In the genomic region with DNA sequence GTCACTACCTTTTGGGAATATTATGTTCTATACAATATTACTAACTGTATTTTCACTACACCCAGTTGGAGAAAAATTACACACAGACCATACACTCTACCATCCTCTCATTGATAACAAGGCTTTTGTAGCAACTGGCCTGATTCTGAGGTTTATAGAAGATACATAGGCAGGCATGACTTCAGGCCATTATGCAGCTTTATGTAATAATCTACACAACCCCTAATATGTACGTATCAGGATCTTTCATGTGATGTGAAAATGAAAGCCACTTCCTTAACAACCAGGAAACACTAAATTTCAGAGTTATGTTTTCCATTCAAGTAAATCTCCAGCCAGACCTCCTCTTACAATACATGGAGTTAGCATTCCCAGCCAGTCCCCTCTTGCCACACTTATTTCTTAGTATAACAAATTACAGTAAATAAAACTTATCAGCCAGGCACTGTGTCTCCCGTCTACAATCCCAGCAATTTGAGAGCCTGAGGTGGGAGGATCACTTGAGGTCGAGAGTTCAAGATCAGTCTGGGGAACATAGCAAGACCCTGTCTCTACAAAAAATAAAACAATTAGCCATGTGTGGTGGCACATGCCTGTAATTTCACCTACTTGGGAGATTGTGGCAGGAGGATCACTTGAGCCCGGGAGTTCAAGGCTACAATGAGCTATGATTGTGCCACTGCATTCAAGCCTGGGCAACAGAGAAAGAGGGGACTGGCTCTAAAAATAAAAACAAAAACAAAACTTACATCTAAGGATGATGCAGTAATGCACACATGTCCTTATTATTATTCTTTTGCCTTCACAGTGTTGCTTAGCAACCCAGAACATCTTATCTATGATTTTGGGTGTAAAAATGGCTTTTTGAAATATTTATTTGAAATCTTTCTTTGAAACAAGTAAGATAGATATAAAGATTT, we compare ENCODE assay signal across 17 cellular contexts. TPM values are rescaled to one million over a fixed set of nuclear protein-coding genes. Genes with fewer than 3 reads are reported as not detected.
DNase-seq lines count a peak whose midpoint lies in the region; ATAC-seq and TF ChIP-seq lines count a peak whose summit lies in the region.
"Had no signal": no experiment of that assay in that cellular context is flagged by ENCODE, and none has a peak within 500 bp of the region (broad histone marks: within the 10 kb centered on the region; RNA-seq: fewer than 3 reads in every experiment).

No MANE protein-coding gene starts in this region.

- H3K4me3 ChIP-seq in lower lobe of right lung = no peak overlapping the region
- H3K4me3 ChIP-seq: ascending aorta had no signal

- CTCF ChIA-PET in activated CD4-positive, alpha-beta memory T cell treated with anti-CD3 and anti-CD28 coated beads for 36 hours (lab: Charles Lee) = interaction anchor here (0.6 kb wide), 1 partner anchor 16 kb away, joined by 4 read pairs; no protein-coding TSS in a partner anchor

- H3K27me3 Mint-ChIP-seq in activated CD4-positive, alpha-beta T cell treated with anti-CD3 and anti-CD28 coated beads, Interleukin-2, amount 10 ng/mL, durations not matched to agents 24 days and 14 days = no peaks in the 10 kb centered on the region
- peaks cover 0 to 5% (median 0%) of the 10 kb centered on the region in 5 donors for H3K27me3 Mint-ChIP-seq in naive thymus-derived CD8-positive, alpha-beta T cell
- no peaks in the 10 kb centered on the region for H3K27me3 Mint-ChIP-seq in activated CD4-positive, alpha-beta memory T cell treated with anti-CD3 and anti-CD28 coated beads for 36 hours
- H3K27me3 Mint-ChIP-seq: type B pancreatic cell had no signal

- ATAC-seq in HG03103 (IDR thresholded peaks at IDR 0.05; ENCODE audit: low read depth, unreplicated experiment) (peak; percentile 56), lower lobe of right lung (no peak)
- ATAC-seq in naive thymus-derived CD8-positive, alpha-beta T cell = peak; percentile 41 to 88
- ATAC-seq: left cardiac atrium had no signal

- no peaks in the 10 kb centered on the region for H3K27me3 ChIP-seq in lower lobe of right lung (ENCODE audit: low read depth)
- H3K27me3 ChIP-seq: ascending aorta, neutrophil had no signal

- H3K27ac ChIP-seq in VCaP = peak overlapping the region; percentile 69
- H3K27ac ChIP-seq in lower lobe of right lung = no peak overlapping the region
- H3K27ac ChIP-seq: ascending aorta, neutrophil had no signal

- TF ChIP-seq CTCF in VCaP (conservative IDR thresholded peaks at IDR 0.05) = no peak
- TF ChIP-seq CTCF in lower lobe of right lung (IDR thresholded peaks at IDR 0.05) = no peak

- no peaks in the 10 kb centered on the region for H3K4me1 ChIP-seq in lower lobe of right lung
- H3K4me1 ChIP-seq: ascending aorta had no signal

- peaks cover 5% of the 10 kb centered on the region for H3K4me1 Mint-ChIP-seq in activated CD4-positive, alpha-beta T cell treated with anti-CD3 and anti-CD28 coated beads, Interleukin-2, amount 10 ng/mL, durations not matched to agents 24 days and 14 days
- peaks cover 6 to 8% (median 7%) of the 10 kb centered on the region in 4 donors for H3K4me1 Mint-ChIP-seq in naive thymus-derived CD8-positive, alpha-beta T cell
- H3K4me1 Mint-ChIP-seq in activated CD4-positive, alpha-beta memory T cell treated with anti-CD3 and anti-CD28 coated beads for 36 hours (ENCODE audit: low read depth) = peaks cover 6% of the 10 kb centered on the region

- intact Hi-C loops in activated CD4-positive, alpha-beta T cell treated with anti-CD3 and anti-CD28 coated beads, Interleukin-2, amount 10 ng/mL, durations not matched to agents 24 days and 14 days (cut with micrococcal nuclease) = no loop called here
- intact Hi-C loops in lower lobe of right lung (cut with DNase I) = no loop called here
- intact Hi-C loops in activated CD4-positive, alpha-beta memory T cell treated with anti-CD3 and anti-CD28 coated beads for 36 hours (cut with micrococcal nuclease) = no loop called here

- H3K27ac Mint-ChIP-seq in activated CD4-positive, alpha-beta T cell treated with anti-CD3 and anti-CD28 coated beads, Interleukin-2, amount 10 ng/mL, durations not matched to agents 24 days and 14 days = no peak overlapping the region
- peak overlapping the region in 8 of 10 donors; percentile 6 to 84 (median 63) for H3K27ac Mint-ChIP-seq in naive thymus-derived CD8-positive, alpha-beta T cell
- H3K27ac Mint-ChIP-seq in activated CD4-positive, alpha-beta memory T cell treated with anti-CD3 and anti-CD28 coated beads for 36 hours = no peak overlapping the region
- H3K27ac Mint-ChIP-seq: type B pancreatic cell had no signal

- H3K36me3 ChIP-seq in lower lobe of right lung = no peaks in the 10 kb centered on the region
- H3K36me3 ChIP-seq: ascending aorta, neutrophil had no signal

- H3K4me3 Mint-ChIP-seq in activated CD4-positive, alpha-beta T cell treated with anti-CD3 and anti-CD28 coated beads, Interleukin-2, amount 10 ng/mL, durations not matched to agents 24 days and 14 days = no peak overlapping the region
- H3K4me3 Mint-ChIP-seq in naive thymus-derived CD8-positive, alpha-beta T cell = peak overlapping the region in 4 of 10 donors; percentile 7 to 27 (median 18)
- H3K4me3 Mint-ChIP-seq in activated CD4-positive, alpha-beta memory T cell treated with anti-CD3 and anti-CD28 coated beads for 36 hours = no peak overlapping the region
- H3K4me3 Mint-ChIP-seq: type B pancreatic cell had no signal

- POLR2A ChIA-PET in naive thymus-derived CD8-positive, alpha-beta T cell (lab: Charles Lee) = no interaction called here
- POLR2A ChIA-PET in activated CD4-positive, alpha-beta memory T cell treated with anti-CD3 and anti-CD28 coated beads for 36 hours (lab: Charles Lee) = no interaction called here

- H3K9me3 ChIP-seq in lower lobe of right lung = no peaks in the 10 kb centered on the region
- H3K9me3 ChIP-seq: ascending aorta, neutrophil had no signal

- peak; percentile 56 for DNase-seq in activated CD4-positive, alpha-beta T cell treated with anti-CD3 and anti-CD28 coated beads, Interleukin-2, amount 10 ng/mL, durations not matched to agents 24 days and 14 days
- no peak for DNase-seq in activated CD4-positive, alpha-beta T cell treated with anti-CD3 and anti-CD28 coated beads for 1 hour
- DNase-seq in naive thymus-derived CD8-positive, alpha-beta T cell = peak in 2 of 10 donors; percentile 36 to 42
- DNase-seq in HCEC 1CT (no peak), lower lobe of right lung (no peak)
- no peak for DNase-seq in activated CD4-positive, alpha-beta memory T cell treated with anti-CD3 and anti-CD28 coated beads for 36 hours
- DNase-seq: ACHN; activated CD4-positive, CD25-positive, alpha-beta regulatory T cell; activated T-cell treated with anti-CD3 and anti-CD28 coated beads, Interleukin-2, amount 50 U/mL, for 48 hours; DMS79 treated with DMSO at 0.1 percent for 48 hours; left cardiac atrium; NCI-H1105 had no signal

- H3K36me3 Mint-ChIP-seq in activated CD4-positive, alpha-beta T cell treated with anti-CD3 and anti-CD28 coated beads, Interleukin-2, amount 10 ng/mL, durations not matched to agents 24 days and 14 days (ENCODE audit: low read depth) = no peaks in the 10 kb centered on the region
- peaks cover 0 to 4% (median 0%) of the 10 kb centered on the region in 3 donors for H3K36me3 Mint-ChIP-seq in naive thymus-derived CD8-positive, alpha-beta T cell
- peaks cover 6% of the 10 kb centered on the region for H3K36me3 Mint-ChIP-seq in activated CD4-positive, alpha-beta memory T cell treated with anti-CD3 and anti-CD28 coated beads for 36 hours
- H3K36me3 Mint-ChIP-seq: type B pancreatic cell had no signal

- H3K9me3 Mint-ChIP-seq in activated CD4-positive, alpha-beta T cell treated with anti-CD3 and anti-CD28 coated beads, Interleukin-2, amount 10 ng/mL, durations not matched to agents 24 days and 14 days = peaks cover 8% of the 10 kb centered on the region
- H3K9me3 Mint-ChIP-seq in naive thymus-derived CD8-positive, alpha-beta T cell = peaks cover 0 to 7% (median 2%) of the 10 kb centered on the region in 9 donors
- H3K9me3 Mint-ChIP-seq in activated CD4-positive, alpha-beta memory T cell treated with anti-CD3 and anti-CD28 coated beads for 36 hours = peaks cover 5% of the 10 kb centered on the region

RNA-seq across cellular contexts. Expression of a gene that starts 10.4 kb away (rescaled TPM):
- total RNA-seq in activated CD4-positive, alpha-beta T cell treated with anti-CD3 and anti-CD28 coated beads, Interleukin-2, amount 10 ng/mL, durations not matched to agents 24 days and 14 days = 90.8 and 92.0 TPM in 2 replicates
- 100 to 1,000 TPM; 105 to 114 TPM for total RNA-seq in naive thymus-derived CD8-positive, alpha-beta T cell
- polyA plus RNA-seq in naive thymus-derived CD8-positive, alpha-beta T cell = 100 to 1,000 TPM; 103 to 143 (median 130) TPM
- total RNA-seq in lower lobe of right lung = 82.7 TPM
- total RNA-seq in activated CD4-positive, alpha-beta memory T cell treated with anti-CD3 and anti-CD28 coated beads for 36 hours = 10 to 100 TPM; 69.8 to 73.7 TPM

Comparison
In these comparisons a context has a peak if more than half of its experiments do, and no peak if none do; other contexts are left out.
1. H3K27ac Mint-ChIP-seq: peak in naive thymus-derived CD8-positive, alpha-beta T cell (8 of 10); none in activated CD4-positive, alpha-beta T cell treated with anti-CD3 and anti-CD28 coated beads, Interleukin-2, amount 10 ng/mL, durations not matched to agents 24 days and 14 days (single experiment) and activated CD4-positive, alpha-beta memory T cell treated with anti-CD3 and anti-CD28 coated beads for 36 hours (single experiment).
2. ATAC-seq: peak in HG03103 (single experiment) and naive thymus-derived CD8-positive, alpha-beta T cell (2 of 2); none in lower lobe of right lung (0 of 2).